ENCODE assay signal across 9 cellular contexts in genomic region chr3:149654188-149654601, GRCh38. TPM values are rescaled to one million over a fixed set of nuclear protein-coding genes. Genes with fewer than 3 reads are reported as not detected.
DNase-seq lines count a peak whose midpoint lies in the region; ATAC-seq and TF ChIP-seq lines count a peak whose summit lies in the region.
"Had no signal": no experiment of that assay in that cellular context is flagged by ENCODE, and none has a peak within 500 bp of the region (broad histone marks: within the 10 kb centered on the region; RNA-seq: fewer than 3 reads in every experiment).

No MANE protein-coding gene starts in this region.

- H3K27ac ChIP-seq in heart left ventricle (peak overlapping the region in 9 of 12 donors; percentile 8 to 99 (median 25)), breast epithelium (peak overlapping the region in 1 of 2 donors; percentile 99), lung (ENCODE audit: low read depth in 1 of 2, low read length in 1 of 2) (peak overlapping the region; percentile 3 to 23), upper lobe of right lung (no peak overlapping the region)

- peaks cover 0 to 69% (median 49%) of the 10 kb centered on the region in 12 donors for H3K4me1 ChIP-seq in heart left ventricle
- peaks cover 0 to 5% of the 10 kb centered on the region in 2 donors for H3K4me1 ChIP-seq in breast epithelium
- peaks cover 1 to 22% of the 10 kb centered on the region in 2 donors for H3K4me1 ChIP-seq in lung (ENCODE audit: control insufficient read depth in 2 of 2, insufficient read depth in 2 of 2, low read length in 2 of 2)
- H3K4me1 ChIP-seq in upper lobe of right lung, result peaks cover 28% of the 10 kb centered on the region

- intact Hi-C loops in heart left ventricle (cut with DNase I), result loop anchor here in 1 of 10 donors (10.0 kb wide), 2 partner anchors 79 to 119 kb away; no protein-coding TSS in a partner anchor
- intact Hi-C loops in Right ventricle myocardium inferior (cut with DNase I), result no loop called here
- intact Hi-C loops in breast epithelium (cut with DNase I; ENCODE audit: low total_unique reads), result no loop called here
- intact Hi-C loops in upper lobe of right lung (cut with DNase I), result loop anchor here (5.0 kb wide), 1 partner anchor 72 kb away; no protein-coding TSS in a partner anchor

- H3K9me3 ChIP-seq in heart left ventricle (no peaks in the 10 kb centered on the region), breast epithelium (no peaks in the 10 kb centered on the region), lung (ENCODE audit: control insufficient read depth in 2 of 2, insufficient read depth in 1 of 2, low read length in 1 of 2) (peaks cover 0 to 4% of the 10 kb centered on the region in 2 donors), upper lobe of right lung (no peaks in the 10 kb centered on the region)

- no peak for TF ChIP-seq CTCF in heart left ventricle (IDR thresholded peaks at IDR 0.05)
- no peak for TF ChIP-seq CTCF in breast epithelium (IDR thresholded peaks at IDR 0.05)
- TF ChIP-seq CTCF in lung (IDR thresholded peaks at IDR 0.05; ENCODE audit: control extremely low read depth, extremely low read depth), result no peak
- no peak for TF ChIP-seq CTCF in upper lobe of right lung (IDR thresholded peaks at IDR 0.05)

- TF ChIP-seq POLR2A in heart left ventricle (IDR thresholded peaks at IDR 0.05), result no peak
- TF ChIP-seq POLR2A in breast epithelium (IDR thresholded peaks at IDR 0.05), result no peak

- peak overlapping the region in 9 of 12 donors; percentile 12 to 94 (median 75) for H3K4me3 ChIP-seq in heart left ventricle
- H3K4me3 ChIP-seq in breast epithelium, result peak overlapping the region in 2 of 3 donors; percentile 78 to 89
- no peak overlapping the region for H3K4me3 ChIP-seq in lung
- peak overlapping the region; percentile 75 for H3K4me3 ChIP-seq in upper lobe of right lung

- no peak for ATAC-seq in heart left ventricle
- no peak for ATAC-seq in Right ventricle myocardium inferior
- ATAC-seq in lung (ENCODE audit: insufficient read depth, low FRiP score), result no peak
- ATAC-seq in upper lobe of right lung, result no peak
- ATAC-seq in GM21576 (IDR thresholded peaks at IDR 0.05; ENCODE audit: unreplicated experiment), result no peak

- H3K27me3 ChIP-seq in heart left ventricle, result peaks cover 0 to 32% (median 0%) of the 10 kb centered on the region in 9 donors
- H3K27me3 ChIP-seq in breast epithelium, result no peaks in the 10 kb centered on the region
- H3K27me3 ChIP-seq in lung (ENCODE audit: control insufficient read depth, insufficient read depth), result no peaks in the 10 kb centered on the region
- peaks cover 6% of the 10 kb centered on the region for H3K27me3 ChIP-seq in upper lobe of right lung

- DNase-seq in heart left ventricle, result no peak
- DNase-seq in Right ventricle myocardium inferior (ENCODE audit: missing footprints), result no peak
- no peak for DNase-seq in breast epithelium (ENCODE audit: low spot score in 2 of 2)
- no peak for DNase-seq in lung (ENCODE audit: low spot score)
- no peak for DNase-seq in upper lobe of right lung
- no peak for DNase-seq in activated naive CD4-positive, alpha-beta T cell treated with Interleukin-2 at 50 U/mL for 16 hours
- DNase-seq in KG1 (lab: John Stamatoyannopoulos, UW), result no peak
- DNase-seq: NCI-H146 had no signal

- H3K36me3 ChIP-seq in heart left ventricle (peaks cover 0 to 50% (median 11%) of the 10 kb centered on the region in 9 donors), breast epithelium (no peaks in the 10 kb centered on the region), lung (ENCODE audit: control insufficient read depth in 2 of 2, insufficient read depth in 2 of 2, low read length in 2 of 2) (peaks cover 2 to 5% of the 10 kb centered on the region in 2 donors), upper lobe of right lung (no peaks in the 10 kb centered on the region)

RNA-seq across cellular contexts. Expression of gene WWTR1, which starts 3.6 kb away (rescaled TPM):
- total RNA-seq in heart left ventricle (10 to 100 TPM; 32.5 to 71.7 (median 41.2) TPM), Right ventricle myocardium inferior (42.6 TPM), breast epithelium (10 to 100 TPM; 53.6 to 98.2 (median 91.4) TPM), lung (100 to 1,000 TPM in 1 of 2 donors, 10 to 100 TPM in 1; 88.9 to 186 TPM), upper lobe of right lung (87.7 TPM)
- polyA plus RNA-seq in heart left ventricle (10 to 100 TPM; 14.5 to 42.3 TPM), lung (10 to 100 TPM; 29.3 to 37.9 TPM)
